Comparison of ENCODE assay signal across 11 cellular contexts in the genomic region with DNA sequence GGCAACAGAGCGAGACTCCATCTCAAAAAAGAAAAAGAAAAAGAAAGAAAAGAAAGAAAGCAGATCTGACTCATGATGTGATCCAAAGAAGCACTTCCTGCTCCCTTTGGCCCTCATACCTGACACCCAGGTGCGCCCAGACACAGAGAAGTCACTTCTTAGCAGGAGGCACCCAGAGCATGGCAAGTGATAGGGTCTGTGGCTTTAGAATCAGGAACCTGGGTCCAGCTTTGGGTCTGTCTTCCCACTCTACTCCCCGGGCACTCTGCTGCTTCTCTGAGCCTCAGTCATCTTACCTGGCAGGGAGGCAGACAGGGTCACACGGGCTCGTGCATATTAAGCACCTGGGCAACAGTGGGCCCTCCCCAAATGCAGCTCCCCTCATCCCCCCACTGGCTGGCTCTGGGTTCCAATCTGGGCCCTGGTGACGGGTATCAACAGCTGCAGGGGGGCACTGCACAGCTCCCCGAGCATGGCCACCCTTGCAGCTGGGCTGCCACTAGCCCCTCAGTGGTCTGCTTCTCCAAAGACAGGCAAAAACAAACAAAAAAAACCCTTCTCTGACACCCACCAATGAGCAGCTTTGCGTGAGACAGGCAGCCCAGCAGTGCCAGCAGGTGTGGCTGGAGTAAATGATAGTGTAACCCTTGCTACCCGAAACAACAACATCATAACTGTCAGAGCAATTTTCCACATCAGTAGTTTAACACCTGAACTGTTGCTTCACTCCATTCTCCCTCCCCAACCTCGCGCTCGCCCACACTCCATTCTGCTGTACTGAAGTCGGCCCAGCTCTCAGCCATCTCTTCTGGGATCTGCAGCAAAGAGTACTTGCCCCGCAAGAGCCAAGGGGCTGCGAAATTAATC.
DNase-seq lines count a peak whose midpoint lies in the region; ATAC-seq and TF ChIP-seq lines count a peak whose summit lies in the region.
"Had no signal": no experiment of that assay in that cellular context is flagged by ENCODE, and none has a peak within 500 bp of the region (broad histone marks: within the 10 kb centered on the region; RNA-seq: fewer than 3 reads in every experiment).

No MANE protein-coding gene starts in this region.

- H3K27me3 ChIP-seq in dorsolateral prefrontal cortex: peaks cover 0 to 19% (median 0%) of the 10 kb centered on the region in 45 donors

- no peak overlapping the region for H3K27ac Mint-ChIP-seq in Calu3 (ENCODE audit: unreplicated experiment)
- H3K27ac Mint-ChIP-seq: CD8-positive, alpha-beta T cell had no signal

- H3K4me3 ChIP-seq in GM12864 (ENCODE audit: low read depth, low read length) (no peak overlapping the region), dorsolateral prefrontal cortex (no peak overlapping the region)

- H3K4me1 Mint-ChIP-seq in Calu3 (ENCODE audit: low read depth, unreplicated experiment): no peaks in the 10 kb centered on the region

- H3K27ac ChIP-seq in dorsolateral prefrontal cortex: no peak overlapping the region
- H3K27ac ChIP-seq: HL-60 had no signal

- CTCF ChIA-PET in Calu3 (lab: Charles Lee): no interaction called here

- intact Hi-C loops in Calu3 (cut with micrococcal nuclease; ENCODE audit: unreplicated experiment): no loop called here
- intact Hi-C loops in dorsolateral prefrontal cortex (cut with DNase I): no loop called here

- no peaks in the 10 kb centered on the region for H3K36me3 Mint-ChIP-seq in Calu3 (ENCODE audit: insufficient read depth, unreplicated experiment)
- H3K36me3 Mint-ChIP-seq: CD8-positive, alpha-beta T cell had no signal

- no TSS peak for BruUV-seq in Calu3 (replicated peaks; lab: Mats Ljungman, UMichigan)

- peaks cover 90% of the 10 kb centered on the region for H3K27me3 Mint-ChIP-seq in Calu3 (ENCODE audit: unreplicated experiment)

- no peak for TF ChIP-seq CTCF in GM12864 (IDR thresholded peaks at IDR 0.05; ENCODE audit: low read depth, low read length, missing control alignments)
- no peak for TF ChIP-seq CTCF in Calu3 (IDR thresholded peaks at IDR 0.05; ENCODE audit: unreplicated experiment)
- TF ChIP-seq CTCF in dorsolateral prefrontal cortex (IDR thresholded peaks at IDR 0.05 in 54 of 56, conservative IDR thresholded peaks at IDR 0.05 in 2 of 56; ENCODE audit: low read depth in 1 of 56, partially characterized antibody in 56 of 56): no peak

- peak; percentile 62 for ATAC-seq in GM21367 (IDR thresholded peaks at IDR 0.05; ENCODE audit: unreplicated experiment)
- peak; percentile 76 for ATAC-seq in HG03342 (IDR thresholded peaks at IDR 0.05; ENCODE audit: unreplicated experiment)
- ATAC-seq: activated T-cell treated with anti-CD3 and anti-CD28 coated beads, Interleukin-2, amount 50 U/mL, for 4 hours; CD8-positive, alpha-beta T cell had no signal

- no peaks in the 10 kb centered on the region for H3K9me3 Mint-ChIP-seq in Calu3 (ENCODE audit: low read depth, unreplicated experiment)
- H3K9me3 Mint-ChIP-seq: activated T-cell treated with anti-CD3 and anti-CD28 coated beads, Interleukin-2, amount 50 U/mL, for 4 hours; CD8-positive, alpha-beta T cell had no signal

- TF ChIP-seq POLR2A in erythroblast (IDR thresholded peaks at IDR 0.05; ENCODE audit: low read length): no peak

- H3K4me3 Mint-ChIP-seq in Calu3 (ENCODE audit: low read depth, unreplicated experiment): no peak overlapping the region
- H3K4me3 Mint-ChIP-seq: activated T-cell treated with anti-CD3 and anti-CD28 coated beads, Interleukin-2, amount 50 U/mL, for 4 hours; CD8-positive, alpha-beta T cell had no signal

- peak; percentile 46 for DNase-seq in GM12864 (ENCODE audit: low read depth)
- peak; percentile 96 for DNase-seq in NCI-H526 treated with DMSO at 0.1 percent for 48 hours (lab: John Stamatoyannopoulos, UW)
- DNase-seq in Calu3: no peak
- no peak for DNase-seq in erythroblast (lab: John Stamatoyannopoulos, UW)
- DNase-seq in stimulated activated naive CD4-positive, alpha-beta T cell (lab: John Stamatoyannopoulos, UW): no peak
- DNase-seq in dorsolateral prefrontal cortex: no peak
- DNase-seq: activated T-cell treated with anti-CD3 and anti-CD28 coated beads, Interleukin-2, amount 50 U/mL, for 4 hours; CD8-positive, alpha-beta T cell had no signal

Comparison
In these comparisons a context has a peak if more than half of its experiments do, and no peak if none do; other contexts are left out.
1. DNase-seq: peak in GM12864 (single experiment) and NCI-H526 treated with DMSO at 0.1 percent for 48 hours (single experiment); none in Calu3 (single experiment), erythroblast (0 of 2), stimulated activated naive CD4-positive, alpha-beta T cell (0 of 6) and dorsolateral prefrontal cortex (0 of 10).